In genomic region chr1:178513278-178513983, GRCh38 we compare ENCODE assay signal across 17 cellular contexts. TPM values are rescaled to one million over a fixed set of nuclear protein-coding genes. Genes with fewer than 3 reads are reported as not detected.
A peak's percentile ranks its signal among the peaks of the same experiment; 100 is the strongest.
DNase-seq lines count a peak whose midpoint lies in the region; ATAC-seq, FAIRE-seq and TF ChIP-seq lines count a peak whose summit lies in the region.
"Had no signal": no experiment of that assay in that cellular context is flagged by ENCODE, and none has a peak within 500 bp of the region (broad histone marks: within the 10 kb centered on the region; RNA-seq: fewer than 3 reads in every experiment).

No MANE protein-coding gene starts in this region.

- no peak for TF ChIP-seq EP300 in GM12878 (IDR thresholded peaks at IDR 0.05; ENCODE audit: borderline replicate concordance in 1 of 2, control insufficient read depth in 1 of 2, low read depth in 2 of 2, low read length in 2 of 2)

- H3K27me3 ChIP-seq in GM12878 (replicated peaks in 1 of 2; ENCODE audit: control insufficient read depth in 2 of 2, insufficient read depth in 2 of 2, low read length in 1 of 2) (peaks cover 0 to 2% of the 10 kb centered on the region in 2 experiments; a peak in 1 of 4 replicates), left ventricle myocardium inferior (ENCODE audit: low read depth) (no peaks in the 10 kb centered on the region)

- H3K27ac ChIP-seq in GM12878 (ENCODE audit: control insufficient read depth, insufficient read depth) (no peak overlapping the region), left ventricle myocardium inferior (replicated peaks) (peak overlapping the region; percentile 56)
- H3K27ac ChIP-seq: A549 had no signal

- TF ChIP-seq POLR2A in GM12878 (IDR thresholded peaks at IDR 0.05; ENCODE audit: low read depth, low read length): no peak

- intact Hi-C loops in GM12878 (cut with micrococcal nuclease; ENCODE audit: unreplicated experiment): no loop called here
- intact Hi-C loops in left ventricle myocardium inferior (cut with micrococcal nuclease): no loop called here

- no peaks in the 10 kb centered on the region for H3K4me1 Mint-ChIP-seq in type B pancreatic cell (ENCODE audit: unreplicated experiment)
- H3K4me1 Mint-ChIP-seq: stimulated activated naive CD8-positive, alpha-beta T cell treated with anti-CD3 and anti-CD28 coated beads, Interleukin-15, amount 100 ng/mL, for 72 hours had no signal

- no peak overlapping the region for H3K9ac ChIP-seq in GM12878 (ENCODE audit: control insufficient read depth, insufficient read depth, low read length)

- no TSS peak for BruUV-seq in GM12878 (replicated peaks; lab: Mats Ljungman, UMichigan)

- no peaks in the 10 kb centered on the region for H4K20me1 ChIP-seq in GM12878 (ENCODE audit: control insufficient read depth, insufficient read depth)

- H3K27me3 Mint-ChIP-seq in type B pancreatic cell: no peaks in the 10 kb centered on the region

- FAIRE-seq in GM12878 (lab: Jason Lieb, UNC): no peak
- FAIRE-seq: A549 had no signal

- DNase-seq in NCI-H82 (lab: John Stamatoyannopoulos, UW) (peak; percentile 14), NCI-H82 treated with DMSO at 0.1 percent for 48 hours (lab: John Stamatoyannopoulos, UW; ENCODE audit: unreplicated experiment) (no peak), GM12878 (ENCODE audit: low read depth, low spot score) (no peak), left ventricle myocardium inferior (peak; percentile 49), type B pancreatic cell (ENCODE audit: extremely low spot score, unreplicated experiment) (no peak), SIG-M5 (lab: John Stamatoyannopoulos, UW) (no peak), NCI-H226 (no peak)
- DNase-seq: activated T-cell treated with anti-CD3 and anti-CD28 coated beads, Interleukin-2, amount 50 U/mL, for 1 hour; erythroblast; GDM1; kidney glomerular epithelial cell; NCI-H2081 treated with DMSO at 0.1 percent for 48 hours; stimulated activated naive CD8-positive, alpha-beta T cell treated with anti-CD3 and anti-CD28 coated beads, Interleukin-15, amount 100 ng/mL, for 72 hours had no signal

- H3K4me2 ChIP-seq in GM12878 (ENCODE audit: control insufficient read depth, insufficient read depth): no peak overlapping the region
- H3K4me2 ChIP-seq: A549 had no signal

- CTCF ChIA-PET in GM12878 (lab: Yijun Ruan, JAX): interaction anchor here (1.0 to 1.5 kb wide), 2 partner anchors 12 to 216 kb away, joined by 3 to 5 read pairs; no protein-coding TSS in a partner anchor

- no peaks in the 10 kb centered on the region for H3K36me3 Mint-ChIP-seq in type B pancreatic cell

- POLR2A ChIA-PET in GM12878 (lab: Charles Lee): no interaction called here

- no peak overlapping the region for H2AFZ ChIP-seq in GM12878 (ENCODE audit: control insufficient read depth, low read depth, low read length)

- 44% methylated on average over 14 of the region's 14 CpGs for WGBS in GM12878 (ENCODE audit: insufficient coverage, insufficient replicate concordance, low lambda C conversion rate, missing lambda C conversion rate)

- no peak for TF ChIP-seq RAD21 in GM12878 (IDR thresholded peaks at IDR 0.05; ENCODE audit: insufficient read depth, low read depth, low read length)

- RAD21 ChIA-PET in GM12878 (lab: Charles Lee; ENCODE audit: unreplicated experiment): no interaction called here

- no peaks in the 10 kb centered on the region for H3K79me2 ChIP-seq in GM12878 (ENCODE audit: control insufficient read depth, insufficient read depth, low read length)

- H3K9me3 Mint-ChIP-seq in type B pancreatic cell: no peaks in the 10 kb centered on the region
- H3K9me3 Mint-ChIP-seq: stimulated activated naive CD8-positive, alpha-beta T cell treated with anti-CD3 and anti-CD28 coated beads, Interleukin-15, amount 100 ng/mL, for 72 hours had no signal

- H3K4me1 ChIP-seq in GM12878 (ENCODE audit: control insufficient read depth, insufficient read depth, low read length) (no peaks in the 10 kb centered on the region), left ventricle myocardium inferior (peaks cover 27% of the 10 kb centered on the region)
- H3K4me1 ChIP-seq: A549 had no signal

- H3K4me3 Mint-ChIP-seq in type B pancreatic cell: no peak overlapping the region
- H3K4me3 Mint-ChIP-seq: stimulated activated naive CD8-positive, alpha-beta T cell treated with anti-CD3 and anti-CD28 coated beads, Interleukin-15, amount 100 ng/mL, for 72 hours had no signal

- no peak for TF ChIP-seq CTCF in GM12878 (IDR thresholded peaks at IDR 0.05 in 2 of 3, conservative IDR thresholded peaks at IDR 0.05 in 1 of 3; ENCODE audit: control insufficient read depth in 2 of 3, extremely low read depth in 1 of 3, insufficient read depth in 1 of 3, low read depth in 3 of 3, low read length in 3 of 3)
- TF ChIP-seq CTCF in left ventricle myocardium inferior (IDR thresholded peaks at IDR 0.05; ENCODE audit: borderline replicate concordance): peak; percentile 25
- peak; percentile 32 for TF ChIP-seq CTCF in type B pancreatic cell (conservative IDR thresholded peaks at IDR 0.05)

- no peak overlapping the region for H3K27ac Mint-ChIP-seq in type B pancreatic cell
- H3K27ac Mint-ChIP-seq: stimulated activated naive CD8-positive, alpha-beta T cell treated with anti-CD3 and anti-CD28 coated beads, Interleukin-15, amount 100 ng/mL, for 72 hours had no signal

- in situ Hi-C loops in GM12878 (cut with MboI): no loop called here

- no peak for ATAC-seq in GM12878
- ATAC-seq in GM18498 (IDR thresholded peaks at IDR 0.05; ENCODE audit: unreplicated experiment): no peak
- ATAC-seq: A549; stimulated activated naive CD8-positive, alpha-beta T cell treated with anti-CD3 and anti-CD28 coated beads, Interleukin-15, amount 100 ng/mL, for 72 hours had no signal

- no peaks in the 10 kb centered on the region for H3K9me3 ChIP-seq in GM12878 (replicated peaks; ENCODE audit: control insufficient read depth, insufficient read depth, low read length)
- H3K9me3 ChIP-seq in left ventricle myocardium inferior (replicated peaks): no peaks in the 10 kb centered on the region
- H3K9me3 ChIP-seq: A549 had no signal

- no peaks in the 10 kb centered on the region for H3K36me3 ChIP-seq in GM12878 (ENCODE audit: control insufficient read depth in 2 of 2, insufficient read depth in 2 of 2, low read length in 1 of 2)
- H3K36me3 ChIP-seq in left ventricle myocardium inferior: no peaks in the 10 kb centered on the region

- SMC1A ChIA-PET in GM12878 (lab: Charles Lee; ENCODE audit: uncharacterized antibody, unreplicated experiment): no interaction called here

- H3K4me3 ChIP-seq in GM12878 (no peak overlapping the region), left ventricle myocardium inferior (no peak overlapping the region)
- H3K4me3 ChIP-seq: A549 had no signal

TF ChIP-seq in GM12878, 131 proteins besides CTCF, POLR2A, EP300 and RAD21:
- no peak for TF ChIP-seq HDGF (IDR thresholded peaks at IDR 0.05)
- TF ChIP-seq CEBPB (IDR thresholded peaks at IDR 0.05; ENCODE audit: borderline replicate concordance in 1 of 2, low read depth in 2 of 2, low read length in 2 of 2): no peak
- peak; percentile 54; the same call in 1 of the 2 replicates for TF ChIP-seq NFXL1 (IDR thresholded peaks at IDR 0.05; ENCODE audit: borderline replicate concordance)
TF ChIP-seq in GM12878: peak in this region for 1.

RNA-seq across cellular contexts. Expression of gene TEX35, which starts 0.5 kb away (rescaled TPM):
- not detected in 2 replicates for total RNA-seq in GM12878 (2013; cell fraction: nucleolus; rRNA removed)
- total RNA-seq in GM12878 (2014; rRNA removed) (not detected in 2 replicates), GM12878 (2014; rRNA removed; fragmentation: Illumina TruSeq; extraction: Trizol) (not detected in 2 replicates), GM12878 (2021) (not detected in 2 replicates), left ventricle myocardium inferior (not detected), type B pancreatic cell (ENCODE audit: low replicate concordance) (not detected in 2 replicates)
- not detected for polyA plus RNA-seq in GM12878 (2011; ENCODE audit: low read depth)
- polyA plus RNA-seq in GM12878 (2011; rRNA removed) (not detected in 2 replicates), GM12878 (2014; fragmentation: Illumina TruSeq; extraction: Trizol) (not detected in 2 replicates), GM12878 (2014; fragmentation: Nextera tagmentation; extraction: Ambion mirVana) (not detected), GM12878 (2014; rRNA removed) (not detected in 2 replicates), GM12878 (2016; fragmentation: Nextera tagmentation; extraction: Ambion mirVana) (not detected)
- polyA plus RNA-seq in GM12878 (2011; cell fraction: cytosol; rRNA removed): not detected in 2 replicates
- polyA plus RNA-seq in GM12878 (2011; cell fraction: nucleus; rRNA removed): not detected in 2 replicates
- polyA plus RNA-seq in GM12878 (2012): not detected in 2 replicates
- not detected in 2 replicates for polyA minus RNA-seq in GM12878 (2011; rRNA and poly(A)+ RNA removed)
- not detected in 2 replicates for polyA minus RNA-seq in GM12878 (2011; cell fraction: cytosol; rRNA and poly(A)+ RNA removed)
- not detected in 2 replicates for polyA minus RNA-seq in GM12878 (2011; cell fraction: nucleus; rRNA and poly(A)+ RNA removed)
- total RNA-seq: H4, osteocyte had no signal
- polyA plus RNA-seq: A549 had no signal

RNA-seq across cellular contexts. Expression of gene CLEC20A, which starts 16.7 kb away (rescaled TPM):
- total RNA-seq in GM12878 (2013; cell fraction: nucleolus; rRNA removed): not detected in 2 replicates
- not detected in 2 replicates for total RNA-seq in GM12878 (2014; rRNA removed)
- total RNA-seq in GM12878 (2014; rRNA removed; fragmentation: Illumina TruSeq; extraction: Trizol): not detected in 2 replicates
- total RNA-seq in GM12878 (2021): not detected in 2 replicates
- polyA plus RNA-seq in GM12878 (2011; ENCODE audit: low read depth): not detected
- not detected in 2 replicates for polyA plus RNA-seq in GM12878 (2011; rRNA removed)
- not detected in 2 replicates for polyA plus RNA-seq in GM12878 (2011; cell fraction: cytosol; rRNA removed)
- polyA plus RNA-seq in GM12878 (2011; cell fraction: nucleus; rRNA removed): 0.15 TPM in 1 of 2 replicates, not detected in the other
- polyA plus RNA-seq in GM12878 (2012): not detected in 2 replicates
- polyA plus RNA-seq in GM12878 (2014; fragmentation: Illumina TruSeq; extraction: Trizol): not detected in 2 replicates
- polyA plus RNA-seq in GM12878 (2014; fragmentation: Nextera tagmentation; extraction: Ambion mirVana): not detected
- polyA plus RNA-seq in GM12878 (2014; rRNA removed): not detected in 2 replicates
- polyA plus RNA-seq in GM12878 (2016; fragmentation: Nextera tagmentation; extraction: Ambion mirVana): not detected
- polyA minus RNA-seq in GM12878 (2011; rRNA and poly(A)+ RNA removed): not detected in 2 replicates
- polyA minus RNA-seq in GM12878 (2011; cell fraction: cytosol; rRNA and poly(A)+ RNA removed): not detected in 2 replicates
- polyA minus RNA-seq in GM12878 (2011; cell fraction: nucleus; rRNA and poly(A)+ RNA removed): not detected in 2 replicates
- not detected for total RNA-seq in left ventricle myocardium inferior
- not detected in 2 replicates for total RNA-seq in type B pancreatic cell (ENCODE audit: low replicate concordance)
- total RNA-seq: H4, osteocyte had no signal
- polyA plus RNA-seq: A549 had no signal

Comparison
In these comparisons a context has a peak if more than half of its experiments do, and no peak if none do; other contexts are left out.
1. DNase-seq: peak in NCI-H82 (single experiment) and left ventricle myocardium inferior (single experiment); none in NCI-H82 treated with DMSO at 0.1 percent for 48 hours (single experiment), GM12878 (single experiment), type B pancreatic cell (single experiment), SIG-M5 (single experiment) and NCI-H226 (single experiment).
2. CTCF ChIP-seq: peak in left ventricle myocardium inferior (single experiment) and type B pancreatic cell (single experiment); none in GM12878 (0 of 3).